Comparison of ENCODE assay signal across 25 cellular contexts in the genomic region with DNA sequence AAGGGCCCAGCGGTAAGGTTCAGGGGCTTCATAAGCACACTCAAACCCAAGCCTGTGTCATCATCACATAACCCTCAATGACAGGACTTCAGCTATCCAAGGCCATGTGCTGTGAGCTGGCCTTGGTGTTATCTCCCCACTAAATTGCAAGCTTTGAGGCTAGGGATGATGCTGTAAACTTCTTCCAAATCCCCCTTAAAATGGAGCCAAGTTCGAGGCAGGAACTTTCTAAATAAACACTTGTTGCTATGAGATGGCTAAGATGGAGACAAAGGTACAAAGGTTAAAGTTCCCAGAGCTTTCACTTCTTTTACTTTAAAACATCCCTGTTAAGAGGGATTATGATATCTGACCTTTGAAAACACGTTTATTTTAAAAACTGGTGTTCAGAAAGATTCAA.
DNase-seq lines count a peak whose midpoint lies in the region; ATAC-seq, FAIRE-seq and TF ChIP-seq lines count a peak whose summit lies in the region.
"Had no signal": no experiment of that assay in that cellular context is flagged by ENCODE, and none has a peak within 500 bp of the region (broad histone marks: within the 10 kb centered on the region; RNA-seq: fewer than 3 reads in every experiment).

No MANE protein-coding gene starts in this region.

- H3K4me3 Mint-ChIP-seq in progenitor cell of endocrine pancreas (ENCODE audit: low read depth), result no peak overlapping the region
- H3K4me3 Mint-ChIP-seq: activated CD4-positive, alpha-beta T cell treated with anti-CD3 and anti-CD28 coated beads, Interleukin-2, amount 10 ng/mL, durations not matched to agents 7 days and 5 days; activated naive CD8-positive, alpha-beta T cell treated with anti-CD3 and anti-CD28 coated beads, Interleukin-2, amount 50 U/mL, for 24 hours; activated T-cell treated with anti-CD3 and anti-CD28 coated beads, Interleukin-2, amount 50 U/mL, for 4 hours; stimulated activated naive CD8-positive, alpha-beta T cell treated with anti-CD3 and anti-CD28 coated beads, Interleukin-15, Interleukin-2, amounts not matched to agents 100 ng/mL and 50 ng/mL, for 24 hours had no signal

- H3K9me3 ChIP-seq in AG04450 (ENCODE audit: control insufficient read depth, insufficient read depth, low read length) (no peaks in the 10 kb centered on the region), pancreas (no peaks in the 10 kb centered on the region)
- H3K9me3 ChIP-seq: thyroid gland had no signal

- intact Hi-C loops in pancreas (cut with DNase I), result loop anchor here in 1 of 3 donors (10.0 kb wide), 1 partner anchor 122 kb away; a partner anchor contains a TSS

- TF ChIP-seq CTCF in AG04450 (IDR thresholded peaks at IDR 0.05; ENCODE audit: low read depth, low read length) (no peak), pancreas (IDR thresholded peaks at IDR 0.05) (no peak), progenitor cell of endocrine pancreas (IDR thresholded peaks at IDR 0.05; ENCODE audit: unreplicated experiment) (no peak)

- H3K36me3 Mint-ChIP-seq in progenitor cell of endocrine pancreas (ENCODE audit: insufficient read depth), result peaks cover 4% of the 10 kb centered on the region

- no peak for FAIRE-seq in pancreas (lab: Jason Lieb, UNC)
- FAIRE-seq: endothelial cell of umbilical vein, GM19239 had no signal

- H3K27ac ChIP-seq in AG04450 (ENCODE audit: low read depth, low read length) (peak overlapping the region; percentile 57), pancreas (peak overlapping the region in 2 of 4 donors; percentile 64 to 82)
- H3K27ac ChIP-seq: PC-9, thyroid gland, WERI-Rb-1 had no signal

- DNase-seq in AG04450 (ENCODE audit: low read depth, low spot score), result no peak
- peak; percentile 45 for DNase-seq in amniotic epithelial cell (ENCODE audit: low read depth)
- DNase-seq in iris pigment epithelial cell (ENCODE audit: low read depth), result peak; percentile 54
- DNase-seq in pancreas, result no peak
- no peak for DNase-seq in progenitor cell of endocrine pancreas (ENCODE audit: low spot score, unreplicated experiment)
- no peak for DNase-seq in NCI-H2029 (lab: John Stamatoyannopoulos, UW)
- DNase-seq: ACHN; activated CD4-positive, alpha-beta T cell treated with anti-CD3 and anti-CD28 coated beads, Interleukin-2, amount 10 ng/mL, durations not matched to agents 7 days and 5 days; activated naive CD8-positive, alpha-beta T cell treated with anti-CD3 and anti-CD28 coated beads, Interleukin-2, amount 50 U/mL, for 24 hours; activated T-cell treated with anti-CD3 and anti-CD28 coated beads, Interleukin-2, amount 50 U/mL, for 4 hours; DMS79; GDM1; Karpas-422; NCI-H1694; NCI-H524; Right ventricle myocardium superior; T-helper 9 cell; WERI-Rb-1 had no signal

- peaks cover 24 to 53% (median 34%) of the 10 kb centered on the region in 3 donors for H3K4me1 ChIP-seq in pancreas

- H3K27me3 ChIP-seq in AG04450 (ENCODE audit: control insufficient read depth, insufficient read depth, low read length) (no peaks in the 10 kb centered on the region), pancreas (no peaks in the 10 kb centered on the region)
- H3K27me3 ChIP-seq: thyroid gland had no signal

- CTCF ChIA-PET in AG04450 (lab: Charles Lee), result interaction anchor here (0.7 to 1.2 kb wide), 3 partner anchors 21 to 378 kb away, joined by 3 to 6 read pairs (median 4); no protein-coding TSS in a partner anchor

- WGBS in pancreas, 2 donors, result 23 to 32% methylated on average over 3 of the region's 3 CpGs

- H3K4me3 ChIP-seq in AG04450 (ENCODE audit: low read depth, low read length) (no peak overlapping the region), pancreas (no peak overlapping the region)
- H3K4me3 ChIP-seq: PC-9, thyroid gland had no signal

- no peak overlapping the region for H3K27ac Mint-ChIP-seq in progenitor cell of endocrine pancreas
- H3K27ac Mint-ChIP-seq: activated CD4-positive, alpha-beta T cell treated with anti-CD3 and anti-CD28 coated beads, Interleukin-2, amount 10 ng/mL, durations not matched to agents 7 days and 5 days; activated naive CD8-positive, alpha-beta T cell treated with anti-CD3 and anti-CD28 coated beads, Interleukin-2, amount 50 U/mL, for 24 hours; stimulated activated naive CD8-positive, alpha-beta T cell treated with anti-CD3 and anti-CD28 coated beads, Interleukin-15, Interleukin-2, amounts not matched to agents 100 ng/mL and 50 ng/mL, for 24 hours had no signal

- POLR2A ChIA-PET in AG04450 (lab: Yijun Ruan, JAX), result interaction anchor here (0.6 kb wide), 1 partner anchor 352 kb away, joined by 3 read pairs; no protein-coding TSS in a partner anchor

- H3K9me3 Mint-ChIP-seq in progenitor cell of endocrine pancreas (ENCODE audit: low read depth), result no peaks in the 10 kb centered on the region
- H3K9me3 Mint-ChIP-seq: activated CD4-positive, alpha-beta T cell treated with anti-CD3 and anti-CD28 coated beads, Interleukin-2, amount 10 ng/mL, durations not matched to agents 7 days and 5 days; activated naive CD8-positive, alpha-beta T cell treated with anti-CD3 and anti-CD28 coated beads, Interleukin-2, amount 50 U/mL, for 24 hours; activated T-cell treated with anti-CD3 and anti-CD28 coated beads, Interleukin-2, amount 50 U/mL, for 4 hours; stimulated activated naive CD8-positive, alpha-beta T cell treated with anti-CD3 and anti-CD28 coated beads, Interleukin-15, Interleukin-2, amounts not matched to agents 100 ng/mL and 50 ng/mL, for 24 hours had no signal

- peaks cover 0 to 4% (median 0%) of the 10 kb centered on the region in 3 donors for H3K36me3 ChIP-seq in pancreas
- H3K36me3 ChIP-seq: thyroid gland had no signal

- H3K4me1 Mint-ChIP-seq in progenitor cell of endocrine pancreas (ENCODE audit: low read depth), result peaks cover 21% of the 10 kb centered on the region
- H3K4me1 Mint-ChIP-seq: activated CD4-positive, alpha-beta T cell treated with anti-CD3 and anti-CD28 coated beads, Interleukin-2, amount 10 ng/mL, durations not matched to agents 7 days and 5 days; activated naive CD8-positive, alpha-beta T cell treated with anti-CD3 and anti-CD28 coated beads, Interleukin-2, amount 50 U/mL, for 24 hours had no signal

- no peaks in the 10 kb centered on the region for H3K27me3 Mint-ChIP-seq in progenitor cell of endocrine pancreas
- H3K27me3 Mint-ChIP-seq: activated naive CD8-positive, alpha-beta T cell treated with anti-CD3 and anti-CD28 coated beads, Interleukin-2, amount 50 U/mL, for 24 hours; stimulated activated naive CD8-positive, alpha-beta T cell treated with anti-CD3 and anti-CD28 coated beads, Interleukin-15, Interleukin-2, amounts not matched to agents 100 ng/mL and 50 ng/mL, for 24 hours had no signal

- peak in 3 of 4 donors; percentile 8 to 14 (median 10) for ATAC-seq in pancreas
- ATAC-seq in HG03280 (IDR thresholded peaks at IDR 0.05; ENCODE audit: unreplicated experiment), result no peak
- ATAC-seq in HG03045 (IDR thresholded peaks at IDR 0.05; ENCODE audit: unreplicated experiment), result no peak
- ATAC-seq: activated naive CD8-positive, alpha-beta T cell treated with anti-CD3 and anti-CD28 coated beads, Interleukin-2, amount 50 U/mL, for 24 hours; activated T-cell treated with anti-CD3 and anti-CD28 coated beads, Interleukin-2, amount 50 U/mL, for 4 hours had no signal

Comparison
In these comparisons a context has a peak if more than half of its experiments do, and no peak if none do; other contexts are left out.
1. DNase-seq: peak in amniotic epithelial cell (single experiment) and iris pigment epithelial cell (single experiment); none in AG04450 (single experiment), pancreas (0 of 6), progenitor cell of endocrine pancreas (single experiment) and NCI-H2029 (single experiment).
2. ATAC-seq: peak in pancreas (3 of 4); none in HG03280 (single experiment) and HG03045 (single experiment).